In the genomic region with DNA sequence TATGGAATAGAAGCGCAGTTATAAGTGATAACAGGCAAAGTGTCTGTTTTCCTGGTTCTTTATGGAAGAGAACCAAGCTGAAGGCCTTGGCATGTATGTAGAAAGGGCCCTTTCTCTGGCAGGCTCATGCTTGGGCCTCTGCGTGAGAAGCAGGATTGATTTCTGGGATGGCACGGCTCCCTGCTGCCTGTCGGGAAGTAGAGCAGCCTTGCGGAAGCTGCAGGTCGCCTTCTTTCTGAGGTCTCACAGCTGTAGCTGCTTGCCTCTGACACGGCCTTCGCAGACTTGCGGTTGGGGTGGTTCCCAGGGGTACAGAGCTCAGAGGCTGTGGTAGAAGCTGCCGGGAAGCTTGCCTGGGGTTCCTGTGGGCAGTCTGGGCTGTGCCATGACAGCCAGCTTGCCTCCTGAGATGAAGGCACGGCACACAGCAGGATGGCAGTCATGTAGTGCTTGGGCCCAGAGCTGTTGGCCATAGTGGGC, we compare ENCODE assay signal across 10 cellular contexts. TPM values are rescaled to one million over a fixed set of nuclear protein-coding genes. Genes with fewer than 3 reads are reported as not detected.
DNase-seq lines count a peak whose midpoint lies in the region; ATAC-seq and TF ChIP-seq lines count a peak whose summit lies in the region.
"Had no signal": no experiment of that assay in that cellular context is flagged by ENCODE, and none has a peak within 500 bp of the region (broad histone marks: within the 10 kb centered on the region; RNA-seq: fewer than 3 reads in every experiment).

No MANE protein-coding gene starts in this region.

- H3K4me3 ChIP-seq in adipocyte (ENCODE audit: low read length) (no peak overlapping the region), fibroblast of pulmonary artery (replicated peaks; ENCODE audit: low read depth, low read length) (no peak overlapping the region), muscle layer of colon (ENCODE audit: low read depth in 1 of 2, low read length in 2 of 2) (peak overlapping the region; percentile 1 to 19), H7 (ENCODE audit: insufficient read depth, low read depth, low read length) (no peak overlapping the region)

- peak overlapping the region; percentile 92 for H3K27ac ChIP-seq in muscle layer of colon (ENCODE audit: low read depth, low read length)

- H3K36me3 ChIP-seq in adipocyte (ENCODE audit: control insufficient read depth, insufficient read depth, low read length, severe bottlenecking), result peaks cover 35% of the 10 kb centered on the region
- H3K36me3 ChIP-seq in muscle layer of colon (ENCODE audit: insufficient read depth, low read length), result peaks cover 9% of the 10 kb centered on the region
- peaks cover 1% of the 10 kb centered on the region for H3K36me3 ChIP-seq in H7 (replicated peaks; ENCODE audit: control insufficient read depth, insufficient read depth, low read length)

- H3K9me3 ChIP-seq in adipocyte (ENCODE audit: control insufficient read depth, low read length) (no peaks in the 10 kb centered on the region), muscle layer of colon (ENCODE audit: low read length) (no peaks in the 10 kb centered on the region)

- H3K9ac ChIP-seq in adipocyte (ENCODE audit: low read length) (peak overlapping the region; percentile 25), muscle layer of colon (ENCODE audit: low read length) (peak overlapping the region; percentile 13)

- DNase-seq in adipocyte (ENCODE audit: low read depth), result no peak
- peak; percentile 90 for DNase-seq in fibroblast of pulmonary artery (ENCODE audit: low read depth)
- DNase-seq in superior temporal gyrus (ENCODE audit: extremely low spot score), result peak; percentile 73
- no peak for DNase-seq in activated naive CD4-positive, alpha-beta T cell (lab: John Stamatoyannopoulos, UW)
- DNase-seq in H7, result no peak
- DNase-seq in NCI-H1417 (lab: John Stamatoyannopoulos, UW), result no peak
- DNase-seq: dermis blood vessel endothelial cell had no signal

- TF ChIP-seq CTCF in fibroblast of pulmonary artery (IDR thresholded peaks at IDR 0.05; ENCODE audit: low read length, missing control alignments), result no peak

- H3K4me1 ChIP-seq in adipocyte (ENCODE audit: control insufficient read depth, insufficient read depth, low read length) (peaks cover 5% of the 10 kb centered on the region), muscle layer of colon (ENCODE audit: insufficient read depth, low read length) (peaks cover 34% of the 10 kb centered on the region)

- no peak for ATAC-seq in HG03378 (IDR thresholded peaks at IDR 0.05; ENCODE audit: unreplicated experiment)
- ATAC-seq: Panc1 had no signal

- no peaks in the 10 kb centered on the region for H3K27me3 ChIP-seq in adipocyte (replicated peaks; ENCODE audit: control insufficient read depth, insufficient read depth, low read length)
- H3K27me3 ChIP-seq in muscle layer of colon (ENCODE audit: control insufficient read depth in 1 of 2, insufficient read depth in 2 of 2, low read length in 2 of 2), result no peaks in the 10 kb centered on the region
- no peaks in the 10 kb centered on the region for H3K27me3 ChIP-seq in H7 (ENCODE audit: control insufficient read depth, insufficient read depth, low read length)

RNA-seq across cellular contexts. Expression of a gene that starts 39.4 kb away (rescaled TPM):
- total RNA-seq in H7 (2014; rRNA removed; shearing (Covaris generic)), result 24.8 and 34.5 TPM in 2 replicates

RNA-seq across cellular contexts. Expression of a gene that starts 55.7 kb away (rescaled TPM):
- 4.1 and 8.6 TPM in 2 replicates for total RNA-seq in H7 (2014; rRNA removed; shearing (Covaris generic))

Comparison
In these comparisons a context has a peak if more than half of its experiments do, and no peak if none do; other contexts are left out.
1. DNase-seq: peak in fibroblast of pulmonary artery (single experiment) and superior temporal gyrus (single experiment); none in adipocyte (single experiment), activated naive CD4-positive, alpha-beta T cell (0 of 4), H7 (single experiment) and NCI-H1417 (0 of 3).
2. H3K4me3 ChIP-seq: peak in muscle layer of colon (2 of 2); none in adipocyte (single experiment), fibroblast of pulmonary artery (single experiment) and H7 (single experiment).